33 cellular contexts compared by ENCODE assay signal in the genomic region with DNA sequence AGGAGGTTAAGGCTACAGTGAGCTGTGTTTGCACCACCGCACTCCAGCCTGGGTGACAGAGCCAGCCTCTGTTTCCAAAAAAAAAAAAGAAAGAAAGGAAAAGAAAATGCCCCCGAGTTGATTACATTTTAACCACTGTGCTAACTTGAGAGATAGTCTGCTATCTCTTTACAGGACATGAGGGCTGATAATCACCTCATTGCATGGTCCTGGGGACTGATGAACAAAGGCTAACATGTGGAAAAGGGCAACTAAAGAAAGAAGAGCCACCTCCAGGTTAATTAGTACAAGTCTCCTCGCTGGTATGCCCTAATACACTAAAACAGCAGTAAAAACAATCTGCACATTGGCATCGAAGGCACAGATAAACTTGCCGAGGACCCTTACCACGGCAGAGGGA. TPM values are rescaled to one million over a fixed set of nuclear protein-coding genes. Genes with fewer than 3 reads are reported as not detected.
"Had no signal": no experiment of that assay in that cellular context is flagged by ENCODE, and none has a peak within 500 bp of the region (broad histone marks: within the 10 kb centered on the region; RNA-seq: fewer than 3 reads in every experiment).

No MANE protein-coding gene starts in this region.

- DNase-seq: natural killer cell; occipital lobe; ovary; posterior cingulate gyrus; psoas muscle; right cardiac atrium; spleen; stimulated activated CD4-positive, alpha-beta T cell treated with anti-CD3 and anti-CD28 coated beads, Interleukin-12 subunit alpha, Interleukin-12 subunit beta, amount 100 ng/mL, for 4 hours; stimulated activated CD4-positive, alpha-beta T cell treated with anti-CD3 and anti-CD28 coated beads, Interleukin-1b, Interleukin-23, amount 100 ng/mL, for 48 hours; stimulated activated CD4-positive, alpha-beta T cell treated with anti-CD3 and anti-CD28 coated beads, Interleukin-4, amount 100 ng/mL, for 1 hour; stimulated activated CD4-positive, alpha-beta T cell treated with anti-CD3 and anti-CD28 coated beads, Interleukin-4, amount 100 ng/mL, for 4 hours; stimulated activated CD8-positive, alpha-beta memory T cell treated with anti-CD3 and anti-CD28 coated beads, Interleukin-4, amount 100 ng/mL, for 48 hours; stimulated activated naive CD4-positive, alpha-beta T cell; stimulated activated naive CD8-positive, alpha-beta T cell treated with anti-CD3 and anti-CD28 coated beads, Interleukin-15, amount 100 ng/mL, for 72 hours; stimulated activated naive CD8-positive, alpha-beta T cell treated with anti-CD3 and anti-CD28 coated beads, Interleukin-15, Interleukin-2, amounts not matched to agents 100 U/mL and 50 U/mL, for 24 hours; substantia nigra; testis; tibial artery; transverse colon; upper lobe of left lung had no signal

- H3K36me3 Mint-ChIP-seq: natural killer cell; neural progenitor cell; stimulated activated memory B cell treated with anti-CD40 and anti-IgM and Interleukin-4, amounts not matched to agents 10 μg/mL and 1 μg/mL and 100 μg/mL, for 72 hours had no signal

- H3K9ac ChIP-seq: neural progenitor cell, parathyroid adenoma had no signal

- ATAC-seq: natural killer cell; psoas muscle; right cardiac atrium; sciatic nerve; stimulated activated memory B cell treated with anti-CD40 and anti-IgM and Interleukin-4, amounts not matched to agents 10 μg/mL and 1 μg/mL and 100 μg/mL, for 72 hours; stimulated activated naive CD8-positive, alpha-beta T cell treated with anti-CD3 and anti-CD28 coated beads, Interleukin-15, amount 100 ng/mL, for 72 hours; stimulated activated naive CD8-positive, alpha-beta T cell treated with anti-CD3 and anti-CD28 coated beads, Interleukin-15, Interleukin-2, amounts not matched to agents 100 U/mL and 50 U/mL, for 24 hours had no signal

- H3K4me3 Mint-ChIP-seq: natural killer cell; nephron; neural progenitor cell; stimulated activated memory B cell treated with anti-CD40 and anti-IgM and Interleukin-4, amounts not matched to agents 10 μg/mL and 1 μg/mL and 100 μg/mL, for 72 hours; stimulated activated naive CD8-positive, alpha-beta T cell treated with anti-CD3 and anti-CD28 coated beads, Interleukin-15, amount 100 ng/mL, for 72 hours had no signal

- H3K4me3 ChIP-seq: neural progenitor cell, ovary, psoas muscle, skin epidermis, smooth muscle cell, spleen, suprapubic skin, testis, tibial artery, transverse colon, upper lobe of left lung, vagina had no signal

- H3K9me3 Mint-ChIP-seq: natural killer cell; stimulated activated memory B cell treated with anti-CD40 and anti-IgM and Interleukin-4, amounts not matched to agents 10 μg/mL and 1 μg/mL and 100 μg/mL, for 72 hours; stimulated activated naive CD8-positive, alpha-beta T cell treated with anti-CD3 and anti-CD28 coated beads, Interleukin-15, amount 100 ng/mL, for 72 hours had no signal

- H3K4me1 ChIP-seq: parathyroid adenoma, psoas muscle, spleen, suprapubic skin, testis, tibial artery, transverse colon, upper lobe of left lung, vagina had no signal

- H3K4me1 Mint-ChIP-seq: natural killer cell; nephron; neural progenitor cell; stimulated activated memory B cell treated with anti-CD40 and anti-IgM and Interleukin-4, amounts not matched to agents 10 μg/mL and 1 μg/mL and 100 μg/mL, for 72 hours; stimulated activated naive CD8-positive, alpha-beta T cell treated with anti-CD3 and anti-CD28 coated beads, Interleukin-15, amount 100 ng/mL, for 72 hours had no signal

- H3K27me3 ChIP-seq: neural progenitor cell, ovary, spleen, suprapubic skin, testis, tibial artery, transverse colon, upper lobe of left lung, vagina had no signal

- H3K79me2 ChIP-seq: parathyroid adenoma had no signal

- H3K27ac Mint-ChIP-seq: natural killer cell; nephron; neural progenitor cell; progenitor cell of endocrine pancreas; stimulated activated memory B cell treated with anti-CD40 and anti-IgM and Interleukin-4, amounts not matched to agents 10 μg/mL and 1 μg/mL and 100 μg/mL, for 72 hours; stimulated activated naive CD8-positive, alpha-beta T cell treated with anti-CD3 and anti-CD28 coated beads, Interleukin-15, amount 100 ng/mL, for 72 hours had no signal

- H3K27ac ChIP-seq: neural progenitor cell, ovary, parathyroid adenoma, psoas muscle, skin epidermis, spleen, suprapubic skin, testis, tibial artery, transverse colon, upper lobe of left lung, vagina had no signal

- H3K27me3 Mint-ChIP-seq: progenitor cell of endocrine pancreas had no signal

- H3K36me3 ChIP-seq: neural progenitor cell, ovary, spleen, suprapubic skin, tibial artery, transverse colon, upper lobe of left lung, vagina had no signal

- H3K4me2 ChIP-seq: neural progenitor cell, smooth muscle cell had no signal

- H3K9me3 ChIP-seq: ovary, psoas muscle, spleen, suprapubic skin, testis, tibial artery, transverse colon, upper lobe of left lung, vagina had no signal

- H2AFZ ChIP-seq: neural progenitor cell, parathyroid adenoma had no signal

RNA-seq across cellular contexts. Expression of a gene that starts 4.2 kb away (rescaled TPM):
- total RNA-seq: natural killer cell, renal cortical epithelial cell, right cardiac atrium, smooth muscle cell, transverse colon, vagina had no signal
- polyA plus RNA-seq: neural cell, ovary, psoas muscle, right cardiac atrium, spleen had no signal

RNA-seq across cellular contexts. Expression of a gene that starts 33.8 kb away (rescaled TPM):
- total RNA-seq: natural killer cell, osteoblast, renal cortical epithelial cell, right cardiac atrium, smooth muscle cell, spleen, suprapubic skin had no signal
- polyA plus RNA-seq: neural cell, psoas muscle, right cardiac atrium, smooth muscle cell, spleen had no signal
